ENCODE assay signal across 11 cellular contexts in the genomic region with DNA sequence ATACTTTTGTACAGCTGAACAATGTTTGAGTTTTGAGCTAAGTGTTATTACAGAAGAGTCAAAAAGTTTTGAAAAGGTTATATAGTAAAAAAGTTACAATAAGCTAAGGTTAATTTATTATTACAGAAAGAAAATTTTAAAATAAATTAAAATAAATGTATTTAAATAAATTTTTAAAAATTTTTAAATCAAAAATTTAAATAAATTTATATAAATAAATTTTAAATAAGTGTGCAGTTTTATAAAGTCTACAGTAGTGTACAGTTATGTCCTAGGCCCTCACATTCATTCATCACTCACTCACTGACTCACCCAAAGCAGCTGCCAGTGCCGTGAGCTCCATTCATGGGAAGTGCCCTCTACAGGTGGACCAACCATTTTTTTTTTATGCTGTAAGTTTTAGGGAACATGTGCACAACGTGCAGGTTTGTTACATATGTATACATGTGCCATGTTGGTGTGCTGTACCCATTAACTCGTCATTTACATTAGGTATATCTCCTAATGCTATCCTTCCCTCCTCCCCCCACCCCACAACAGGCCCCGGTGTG.
DNase-seq lines count a peak whose midpoint lies in the region; ATAC-seq, FAIRE-seq and TF ChIP-seq lines count a peak whose summit lies in the region.
"Had no signal": no experiment of that assay in that cellular context is flagged by ENCODE, and none has a peak within 500 bp of the region (broad histone marks: within the 10 kb centered on the region; RNA-seq: fewer than 3 reads in every experiment).

No MANE protein-coding gene starts in this region.

- H3K4me3 ChIP-seq in brain microvascular endothelial cell (ENCODE audit: low read depth, low read length) (no peak overlapping the region), right lobe of liver (no peak overlapping the region)
- H3K4me3 ChIP-seq: esophagus muscularis mucosa, lower lobe of right lung had no signal

- H3K36me3 ChIP-seq in brain microvascular endothelial cell (replicated peaks), result no peaks in the 10 kb centered on the region
- H3K36me3 ChIP-seq in right lobe of liver, result no peaks in the 10 kb centered on the region
- H3K36me3 ChIP-seq: esophagus muscularis mucosa, lower lobe of right lung had no signal

- H3K4me1 ChIP-seq in right lobe of liver, result no peaks in the 10 kb centered on the region
- H3K4me1 ChIP-seq: lower lobe of right lung had no signal

- H3K27me3 ChIP-seq in brain microvascular endothelial cell (replicated peaks) (no peaks in the 10 kb centered on the region), right lobe of liver (no peaks in the 10 kb centered on the region)
- H3K27me3 ChIP-seq: esophagus muscularis mucosa had no signal

- intact Hi-C loops in right lobe of liver (cut with DNase I), result no loop called here

- peak; percentile 7 for DNase-seq in LoVo (ENCODE audit: low spot score)
- DNase-seq in brain microvascular endothelial cell, result no peak
- no peak for DNase-seq in right lobe of liver
- DNase-seq in activated gamma-delta T cell treated with Interleukin-2 at 50 U/mL for 16 hours, result no peak
- DNase-seq: lower lobe of right lung, NCI-H2107 had no signal

- peak; percentile 92 for FAIRE-seq in G401.6 (lab: Jason Lieb, UNC)

- TF ChIP-seq CTCF in brain microvascular endothelial cell (IDR thresholded peaks at IDR 0.05; ENCODE audit: low read depth, low read length, missing control alignments) (peak; percentile 39), right lobe of liver (IDR thresholded peaks at IDR 0.05) (peak in 3 of 4 donors; percentile 12 to 16 (median 14))

- 41% methylated on average over 3 of the region's 4 CpGs for WGBS in right lobe of liver (ENCODE audit: insufficient coverage, low coverage, low lambda C conversion rate, missing lambda C conversion rate)

- in situ Hi-C loops in brain microvascular endothelial cell (cut with HindIII; ENCODE audit: low pct_ligation_motif_present, low sequenced_read_pairs), result no loop called here

- H3K27ac ChIP-seq in brain microvascular endothelial cell (no peak overlapping the region), right lobe of liver (no peak overlapping the region)
- H3K27ac ChIP-seq: esophagus muscularis mucosa, HL-60, lower lobe of right lung had no signal

- no peaks in the 10 kb centered on the region for H3K9me3 ChIP-seq in right lobe of liver

- no peak for TF ChIP-seq POLR2A in right lobe of liver (IDR thresholded peaks at IDR 0.05)

- ATAC-seq in right lobe of liver (peak in 1 of 4 donors; percentile 76), HG02763 (IDR thresholded peaks at IDR 0.05; ENCODE audit: unreplicated experiment) (no peak), GM21529 (IDR thresholded peaks at IDR 0.05; ENCODE audit: unreplicated experiment) (no peak)
- ATAC-seq: lower lobe of right lung had no signal
